In genomic region chr3:5187152-5187919, GRCh38 we compare ENCODE assay signal across 8 cellular contexts. TPM values are rescaled to one million over a fixed set of nuclear protein-coding genes. Genes with fewer than 3 reads are reported as not detected.
A peak's percentile ranks its signal among the peaks of the same experiment; 100 is the strongest.
DNase-seq lines count a peak whose midpoint lies in the region; ATAC-seq and TF ChIP-seq lines count a peak whose summit lies in the region.

Gene EDEM1, plus strand, starts transcription at chr3:5187707. Its CDS starts 99 bp downstream, at chr3:5187806.

- peak within 1 kb of the TSS; percentile 97 for H3K27ac Mint-ChIP-seq in T-helper 1 cell treated with Interleukin-12 subunit alpha and Interleukin-12 subunit beta and Interleukin-4 antibody, amounts not matched to agents 30 μg/mL and 1 μg/mL, for 36 hours
- H3K27ac Mint-ChIP-seq in progenitor cell of endocrine pancreas = peak within 1 kb of the TSS; percentile 98

- DNase-seq in GM13977 (ENCODE audit: low spot score) (peak; percentile 98), NCI-H128 (lab: John Stamatoyannopoulos, UW; ENCODE audit: unreplicated experiment) (peak; percentile 49), amniotic stem cell (lab: John Stamatoyannopoulos, UW) (peak; percentile 89), left ventricle myocardium inferior (peak; percentile 94), progenitor cell of endocrine pancreas (ENCODE audit: low spot score, unreplicated experiment) (peak; percentile 96), upper lobe of right lung (peak; percentile 98)

- H3K36me3 Mint-ChIP-seq in T-helper 1 cell treated with Interleukin-12 subunit alpha and Interleukin-12 subunit beta and Interleukin-4 antibody, amounts not matched to agents 30 μg/mL and 1 μg/mL, for 36 hours (ENCODE audit: low read depth) = peaks cover 35% of the 10 kb centered on the region
- peaks cover 3% of the 10 kb centered on the region for H3K36me3 Mint-ChIP-seq in progenitor cell of endocrine pancreas (ENCODE audit: insufficient read depth)

- H3K36me3 ChIP-seq in left ventricle myocardium inferior = peaks cover under 1% of the 10 kb centered on the region
- peaks cover 10% of the 10 kb centered on the region for H3K36me3 ChIP-seq in upper lobe of right lung

- intact Hi-C loops in left ventricle myocardium inferior (cut with micrococcal nuclease) (no loop called here), upper lobe of right lung (cut with DNase I) (no loop called here)

- H3K4me1 ChIP-seq in left ventricle myocardium inferior (peaks cover 67% of the 10 kb centered on the region), upper lobe of right lung (peaks cover 46% of the 10 kb centered on the region)

- peaks cover 36% of the 10 kb centered on the region for H3K4me1 Mint-ChIP-seq in T-helper 1 cell treated with Interleukin-12 subunit alpha and Interleukin-12 subunit beta and Interleukin-4 antibody, amounts not matched to agents 30 μg/mL and 1 μg/mL, for 36 hours (ENCODE audit: low read depth)
- peaks cover 24% of the 10 kb centered on the region for H3K4me1 Mint-ChIP-seq in progenitor cell of endocrine pancreas (ENCODE audit: low read depth)

- peak within 1 kb of the TSS; percentile 98 for H3K4me3 Mint-ChIP-seq in T-helper 1 cell treated with Interleukin-12 subunit alpha and Interleukin-12 subunit beta and Interleukin-4 antibody, amounts not matched to agents 30 μg/mL and 1 μg/mL, for 36 hours
- H3K4me3 Mint-ChIP-seq in progenitor cell of endocrine pancreas (ENCODE audit: low read depth) = peak within 1 kb of the TSS; percentile 95

- ATAC-seq in HG02759 (IDR thresholded peaks at IDR 0.05; ENCODE audit: unreplicated experiment) (peak; percentile 83), upper lobe of right lung (peak; percentile 94)

- H3K27me3 Mint-ChIP-seq in T-helper 1 cell treated with Interleukin-12 subunit alpha and Interleukin-12 subunit beta and Interleukin-4 antibody, amounts not matched to agents 30 μg/mL and 1 μg/mL, for 36 hours (ENCODE audit: low read depth) = no peaks in the 10 kb centered on the region
- no peaks in the 10 kb centered on the region for H3K27me3 Mint-ChIP-seq in progenitor cell of endocrine pancreas

- H3K27ac ChIP-seq in left ventricle myocardium inferior (replicated peaks) = peak within 1 kb of the TSS; percentile 97
- peak within 1 kb of the TSS; percentile 98 for H3K27ac ChIP-seq in upper lobe of right lung

- H3K27me3 ChIP-seq in left ventricle myocardium inferior (ENCODE audit: low read depth) (no peaks in the 10 kb centered on the region), upper lobe of right lung (no peaks in the 10 kb centered on the region)

- H3K9me3 ChIP-seq in left ventricle myocardium inferior (replicated peaks) = no peaks in the 10 kb centered on the region
- H3K9me3 ChIP-seq in upper lobe of right lung = no peaks in the 10 kb centered on the region

- H3K9me3 Mint-ChIP-seq in T-helper 1 cell treated with Interleukin-12 subunit alpha and Interleukin-12 subunit beta and Interleukin-4 antibody, amounts not matched to agents 30 μg/mL and 1 μg/mL, for 36 hours = no peaks in the 10 kb centered on the region
- no peaks in the 10 kb centered on the region for H3K9me3 Mint-ChIP-seq in progenitor cell of endocrine pancreas (ENCODE audit: low read depth)

- TF ChIP-seq CTCF in GM13977 (IDR thresholded peaks at IDR 0.05; ENCODE audit: extremely low read depth, insufficient read depth, missing control alignments) (no peak), left ventricle myocardium inferior (IDR thresholded peaks at IDR 0.05; ENCODE audit: borderline replicate concordance) (no peak), progenitor cell of endocrine pancreas (IDR thresholded peaks at IDR 0.05; ENCODE audit: unreplicated experiment) (no peak), upper lobe of right lung (IDR thresholded peaks at IDR 0.05) (no peak)

- in situ Hi-C loops in GM13977 (cut with MboI; ENCODE audit: low pct_unique_long_range_greater_than_20kb, low sequenced_read_pairs, unreplicated experiment) = no loop called here

- H3K4me3 ChIP-seq in left ventricle myocardium inferior = peak within 1 kb of the TSS; percentile 95
- peak within 1 kb of the TSS; percentile 92 for H3K4me3 ChIP-seq in upper lobe of right lung

RNA-seq across cellular contexts. Expression of gene EDEM1, which starts in this region (rescaled TPM):
- total RNA-seq in left ventricle myocardium inferior = 7.9 TPM
- 24.1 and 25.4 TPM in 2 replicates for total RNA-seq in progenitor cell of endocrine pancreas
- total RNA-seq in upper lobe of right lung = 88.6 TPM

Comparison
In these comparisons a context has a peak if more than half of its experiments do, and no peak if none do; other contexts are left out.
1. Peak in every context shown above with its lines: DNase-seq, ATAC-seq, H3K4me3 ChIP-seq and H3K27ac ChIP-seq.